In the genomic region with DNA sequence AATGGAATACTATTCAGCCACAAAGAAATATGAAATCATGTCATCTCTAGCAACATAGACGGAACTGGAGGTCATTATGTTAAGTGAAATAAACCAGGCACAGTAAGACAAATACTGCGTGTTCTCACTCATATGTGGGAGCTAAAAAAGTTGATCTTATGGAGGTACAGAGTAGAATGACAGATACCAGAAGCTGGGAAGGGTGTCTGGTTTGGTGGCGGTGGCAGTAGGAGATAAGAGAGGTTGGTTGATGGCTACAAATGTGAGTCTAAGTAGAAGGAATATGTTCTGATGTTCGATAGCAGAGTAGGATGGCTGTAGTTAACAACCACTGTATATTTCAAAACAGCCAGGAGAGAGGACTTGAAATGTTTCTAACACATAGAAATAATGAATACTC, we compare ENCODE assay signal across 34 cellular contexts.
DNase-seq lines count a peak whose midpoint lies in the region; ATAC-seq and TF ChIP-seq lines count a peak whose summit lies in the region.
"Had no signal": no experiment of that assay in that cellular context is flagged by ENCODE, and none has a peak within 500 bp of the region (broad histone marks: within the 10 kb centered on the region; RNA-seq: fewer than 3 reads in every experiment).

No MANE protein-coding gene starts in this region.

- H3K27ac ChIP-seq in SK-N-SH (ENCODE audit: low read depth in 2 of 2, low read length in 1 of 2): peak overlapping the region in 1 of 2 experiments; percentile 19; a peak in 2 of 4 replicates
- H3K27ac ChIP-seq: 22Rv1; A549; BLaER1; BLaER1 treated with 17β-estradiol and CSF1 and Interleukin-3, amounts not matched to agents 10 nM and 100 nM; C4-2B had no signal

- ATAC-seq in SK-N-SH treated with all-trans-retinoic acid at 6 μM for 48 hours (no peak), HG03135 (IDR thresholded peaks at IDR 0.05; ENCODE audit: unreplicated experiment) (no peak), HG03520 (IDR thresholded peaks at IDR 0.05; ENCODE audit: unreplicated experiment) (no peak)
- ATAC-seq: A549; CD8-positive, alpha-beta T cell had no signal

- no peak overlapping the region for H3K4me3 Mint-ChIP-seq in activated CD4-positive, alpha-beta T cell treated with anti-CD3 and anti-CD28 coated beads, Interleukin-2, amount 10 ng/mL, durations not matched to agents 7 days and 5 days
- H3K4me3 Mint-ChIP-seq: B cell; CD14-positive monocyte; CD4-positive, alpha-beta memory T cell; CD4-positive, alpha-beta T cell; CD4-positive, CD25-positive, alpha-beta regulatory T cell; CD8-positive, alpha-beta memory T cell; CD8-positive, alpha-beta T cell had no signal

- no peaks in the 10 kb centered on the region for H3K9me3 Mint-ChIP-seq in activated CD4-positive, alpha-beta T cell treated with anti-CD3 and anti-CD28 coated beads, Interleukin-2, amount 10 ng/mL, durations not matched to agents 7 days and 5 days
- H3K9me3 Mint-ChIP-seq: CD8-positive, alpha-beta T cell had no signal

- H4K20me1 ChIP-seq in SK-N-SH (ENCODE audit: insufficient read depth): no peaks in the 10 kb centered on the region
- H4K20me1 ChIP-seq: BLaER1; BLaER1 treated with 17β-estradiol and CSF1 and Interleukin-3, amounts not matched to agents 10 nM and 100 nM had no signal

- H3F3A ChIP-seq in SK-N-SH (replicated peaks; ENCODE audit: insufficient read depth): no peaks in the 10 kb centered on the region

- H3K9ac ChIP-seq in SK-N-SH: no peak overlapping the region
- H3K9ac ChIP-seq: BLaER1; BLaER1 treated with 17β-estradiol and CSF1 and Interleukin-3, amounts not matched to agents 10 nM and 100 nM had no signal

- no peak for TF ChIP-seq EP300 in SK-N-SH (IDR thresholded peaks at IDR 0.05; ENCODE audit: borderline replicate concordance in 1 of 2, low read depth in 1 of 2, low read length in 1 of 2)

- H3K36me3 ChIP-seq in SK-N-SH (replicated peaks in 1 of 2; ENCODE audit: control insufficient read depth in 1 of 2, insufficient read depth in 2 of 2, low read length in 1 of 2) (no peaks in the 10 kb centered on the region), BE2C (no peaks in the 10 kb centered on the region; the same call in 1 of the 2 replicates)
- H3K36me3 ChIP-seq: BLaER1; BLaER1 treated with 17β-estradiol and CSF1 and Interleukin-3, amounts not matched to agents 10 nM and 100 nM had no signal

- no peak overlapping the region for H3K4me3 ChIP-seq in SK-N-SH (ENCODE audit: low read depth in 2 of 2, low read length in 1 of 2)
- H3K4me3 ChIP-seq in BE2C (ENCODE audit: low read depth, low read length): no peak overlapping the region
- H3K4me3 ChIP-seq: A549; BLaER1; BLaER1 treated with 17β-estradiol and CSF1 and Interleukin-3, amounts not matched to agents 10 nM and 100 nM had no signal

- H3K36me3 Mint-ChIP-seq in activated CD4-positive, alpha-beta T cell treated with anti-CD3 and anti-CD28 coated beads, Interleukin-2, amount 10 ng/mL, durations not matched to agents 7 days and 5 days (ENCODE audit: low read depth): no peaks in the 10 kb centered on the region
- H3K36me3 Mint-ChIP-seq: CD14-positive monocyte; CD4-positive, alpha-beta memory T cell; CD4-positive, CD25-positive, alpha-beta regulatory T cell; CD8-positive, alpha-beta memory T cell; CD8-positive, alpha-beta T cell had no signal

- H2AFZ ChIP-seq in SK-N-SH (ENCODE audit: low read depth): no peak overlapping the region

- TF ChIP-seq CTCF in SK-N-SH (IDR thresholded peaks at IDR 0.05): no peak
- no peak for TF ChIP-seq CTCF in BE2C (IDR thresholded peaks at IDR 0.05; ENCODE audit: low read depth, low read length)

- POLR2A ChIA-PET in SK-N-SH (lab: Yijun Ruan, JAX): no interaction called here
- POLR2A ChIA-PET in activated CD4-positive, alpha-beta T cell treated with anti-CD3 and anti-CD28 coated beads, Interleukin-2, amount 10 ng/mL, durations not matched to agents 7 days and 5 days (lab: Charles Lee): no interaction called here

- CTCF ChIA-PET in SK-N-SH (lab: Yijun Ruan, JAX): interaction anchor here (1.0 kb wide), 1 partner anchor 53 kb away, joined by 3 read pairs; no protein-coding TSS in a partner anchor
- CTCF ChIA-PET in activated CD4-positive, alpha-beta T cell treated with anti-CD3 and anti-CD28 coated beads, Interleukin-2, amount 10 ng/mL, durations not matched to agents 7 days and 5 days (lab: Charles Lee): no interaction called here

- 74% methylated on average over 4 of the region's 4 CpGs for WGBS in SK-N-SH (ENCODE audit: low lambda C conversion rate)

- no peaks in the 10 kb centered on the region for H3K79me2 ChIP-seq in SK-N-SH (ENCODE audit: insufficient read depth)

- H3K9me2 ChIP-seq in SK-N-SH: no peaks in the 10 kb centered on the region

- no peaks in the 10 kb centered on the region for H3K27me3 ChIP-seq in SK-N-SH (ENCODE audit: insufficient read depth)
- no peaks in the 10 kb centered on the region for H3K27me3 ChIP-seq in BE2C
- H3K27me3 ChIP-seq: BLaER1; BLaER1 treated with 17β-estradiol and CSF1 and Interleukin-3, amounts not matched to agents 10 nM and 100 nM had no signal

- no peak for DNase-seq in SK-N-SH
- DNase-seq in BE2C: peak; percentile 64
- peak; percentile 8 for DNase-seq in OCI-M1 (lab: John Stamatoyannopoulos, UW)
- peak; percentile 95 for DNase-seq in SK-N-DZ (ENCODE audit: low spot score)
- DNase-seq in activated CD4-positive, alpha-beta T cell treated with anti-CD3 and anti-CD28 coated beads, Interleukin-2, amount 10 ng/mL, durations not matched to agents 7 days and 5 days: no peak
- DNase-seq: 8988T; ACHN; AML-193; C1 segment of cervical spinal cord; Caco-2; Calu3; CD4-positive, alpha-beta memory T cell; CD4-positive, alpha-beta T cell; CD4-positive, CD25-positive, alpha-beta regulatory T cell; CD8-positive, alpha-beta memory T cell; CD8-positive, alpha-beta T cell; COR-L47; DMS 273 treated with DMSO at 0.1 percent for 48 hours; DMS153; DMS53; DMS79; DMS79 treated with DMSO at 0.1 percent for 48 hours; DND-41; EL had no signal

- no peak overlapping the region for H3K27ac Mint-ChIP-seq in activated CD4-positive, alpha-beta T cell treated with anti-CD3 and anti-CD28 coated beads, Interleukin-2, amount 10 ng/mL, durations not matched to agents 7 days and 5 days
- H3K27ac Mint-ChIP-seq: B cell; CD14-positive monocyte; CD4-positive, alpha-beta memory T cell; CD4-positive, alpha-beta T cell; CD4-positive, CD25-positive, alpha-beta regulatory T cell; CD8-positive, alpha-beta memory T cell; CD8-positive, alpha-beta T cell had no signal

- no peaks in the 10 kb centered on the region for H3K4me1 Mint-ChIP-seq in activated CD4-positive, alpha-beta T cell treated with anti-CD3 and anti-CD28 coated beads, Interleukin-2, amount 10 ng/mL, durations not matched to agents 7 days and 5 days
- H3K4me1 Mint-ChIP-seq: B cell; CD14-positive monocyte; CD4-positive, alpha-beta memory T cell; CD4-positive, CD25-positive, alpha-beta regulatory T cell; CD8-positive, alpha-beta memory T cell had no signal

- H3K9me3 ChIP-seq in SK-N-SH: no peaks in the 10 kb centered on the region
- no peaks in the 10 kb centered on the region; the same call in 1 of the 2 replicates for H3K9me3 ChIP-seq in BE2C
- H3K9me3 ChIP-seq: A549; BLaER1; BLaER1 treated with 17β-estradiol and CSF1 and Interleukin-3, amounts not matched to agents 10 nM and 100 nM; Caco-2 had no signal

- no peak overlapping the region for H3K4me2 ChIP-seq in SK-N-SH
- H3K4me2 ChIP-seq: A549; BLaER1; BLaER1 treated with 17β-estradiol and CSF1 and Interleukin-3, amounts not matched to agents 10 nM and 100 nM had no signal

- H3K4me1 ChIP-seq in SK-N-SH (ENCODE audit: control insufficient read depth in 1 of 2, insufficient read depth in 2 of 2, low read depth in 1 of 2, low read length in 1 of 2) (peaks cover 0 to 7% of the 10 kb centered on the region in 2 experiments; a peak in 1 of 4 replicates), BE2C (no peaks in the 10 kb centered on the region; the same call in 1 of the 2 replicates)
- H3K4me1 ChIP-seq: A549; BLaER1; BLaER1 treated with 17β-estradiol and CSF1 and Interleukin-3, amounts not matched to agents 10 nM and 100 nM; Caco-2 had no signal

- H3K27me3 Mint-ChIP-seq in activated CD4-positive, alpha-beta T cell treated with anti-CD3 and anti-CD28 coated beads, Interleukin-2, amount 10 ng/mL, durations not matched to agents 7 days and 5 days: no peaks in the 10 kb centered on the region
- H3K27me3 Mint-ChIP-seq: B cell; CD4-positive, alpha-beta memory T cell; CD4-positive, alpha-beta T cell; CD4-positive, CD25-positive, alpha-beta regulatory T cell; CD8-positive, alpha-beta memory T cell had no signal

- no peak for TF ChIP-seq RAD21 in SK-N-SH (IDR thresholded peaks at IDR 0.05; ENCODE audit: low read length)

TF ChIP-seq in SK-N-SH, 30 proteins besides CTCF, POLR2A, EP300 and RAD21:
- TF ChIP-seq TAF1 (IDR thresholded peaks at IDR 0.05; ENCODE audit: borderline replicate concordance, low read depth, low read length) (no peak), GATA2 (CRISPR knock-in tag; IDR thresholded peaks at IDR 0.05) (peak; percentile 39)

TF ChIP-seq in SK-N-SH treated with all-trans-retinoic acid at 6 μM for 48 hours, 23 proteins besides CTCF, POLR2A, EP300 and RAD21 (continues in another document):
- TF ChIP-seq ZNF565 (CRISPR knock-in tag; conservative IDR thresholded peaks at IDR 0.05; ENCODE audit: low read depth): no peak
- no peak for TF ChIP-seq PPARA (CRISPR knock-in tag; IDR thresholded peaks at IDR 0.05; ENCODE audit: borderline replicate concordance)
- no peak for TF ChIP-seq SNAI2 (CRISPR knock-in tag; IDR thresholded peaks at IDR 0.05)
- no peak for TF ChIP-seq CSDC2 (CRISPR knock-in tag; IDR thresholded peaks at IDR 0.05)
- TF ChIP-seq, protein P1, sequence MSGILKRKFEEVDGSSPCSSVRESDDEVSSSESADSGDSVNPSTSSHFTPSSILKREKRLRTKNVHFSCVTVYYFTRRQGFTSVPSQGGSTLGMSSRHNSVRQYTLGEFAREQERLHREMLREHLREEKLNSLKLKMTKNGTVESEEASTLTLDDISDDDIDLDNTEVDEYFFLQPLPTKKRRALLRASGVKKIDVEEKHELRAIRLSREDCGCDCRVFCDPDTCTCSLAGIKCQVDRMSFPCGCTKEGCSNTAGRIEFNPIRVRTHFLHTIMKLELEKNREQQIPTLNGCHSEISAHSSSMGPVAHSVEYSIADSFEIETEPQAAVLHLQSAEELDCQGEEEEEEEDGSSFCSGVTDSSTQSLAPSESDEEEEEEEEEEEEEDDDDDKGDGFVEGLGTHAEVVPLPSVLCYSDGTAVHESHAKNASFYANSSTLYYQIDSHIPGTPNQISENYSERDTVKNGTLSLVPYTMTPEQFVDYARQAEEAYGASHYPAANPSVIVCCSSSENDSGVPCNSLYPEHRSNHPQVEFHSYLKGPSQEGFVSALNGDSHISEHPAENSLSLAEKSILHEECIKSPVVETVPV (CRISPR knock-in tag; IDR thresholded peaks at IDR 0.05): no peak
- no peak for TF ChIP-seq ZNF70 (CRISPR knock-in tag; IDR thresholded peaks at IDR 0.05)

Comparison
In these comparisons a context has a peak if more than half of its experiments do, and no peak if none do; other contexts are left out.
1. DNase-seq: peak in BE2C (single experiment), OCI-M1 (single experiment) and SK-N-DZ (single experiment); none in SK-N-SH (single experiment) and activated CD4-positive, alpha-beta T cell treated with anti-CD3 and anti-CD28 coated beads, Interleukin-2, amount 10 ng/mL, durations not matched to agents 7 days and 5 days (single experiment).